Comparison of ENCODE assay signal across 29 cellular contexts in genomic region chr2:128770143-128771080, GRCh38.
DNase-seq lines count a peak whose midpoint lies in the region; ATAC-seq and TF ChIP-seq lines count a peak whose summit lies in the region.
"Had no signal": no experiment of that assay in that cellular context is flagged by ENCODE, and none has a peak within 500 bp of the region (broad histone marks: within the 10 kb centered on the region; RNA-seq: fewer than 3 reads in every experiment).

No MANE protein-coding gene starts in this region.

- no peaks in the 10 kb centered on the region for H3K27me3 ChIP-seq in neural progenitor cell
- H3K27me3 ChIP-seq in vagina = no peaks in the 10 kb centered on the region
- no peaks in the 10 kb centered on the region for H3K27me3 ChIP-seq in MM.1S (replicated peaks; ENCODE audit: insufficient read depth, low read length)
- H3K27me3 ChIP-seq in thyroid gland = no peaks in the 10 kb centered on the region
- H3K27me3 ChIP-seq: adrenal gland, body of pancreas, stomach had no signal

- H3K9me3 Mint-ChIP-seq in natural killer cell treated with Interleukin-12 subunit alpha and Interleukin-12 subunit beta and Interleukin-15 and Interleukin-18, amount 100 ng/mL, for 72 hours = no peaks in the 10 kb centered on the region
- no peaks in the 10 kb centered on the region for H3K9me3 Mint-ChIP-seq in natural killer cell
- no peaks in the 10 kb centered on the region for H3K9me3 Mint-ChIP-seq in endothelial cell (ENCODE audit: unreplicated experiment)
- H3K9me3 Mint-ChIP-seq in neural progenitor cell = no peaks in the 10 kb centered on the region
- H3K9me3 Mint-ChIP-seq: activated B cell treated with CpG ODN at 0.5 μM for 24 hours; activated CD4-positive, alpha-beta T cell treated with anti-CD3 and anti-CD28 coated beads, Interleukin-2, amount 10 ng/mL, durations not matched to agents 7 days and 5 days; activated T-cell treated with anti-CD3 and anti-CD28 coated beads, Interleukin-2, amount 50 U/mL, for 4 hours had no signal

- H3K4me2 ChIP-seq in neural progenitor cell (no peak overlapping the region), MM.1S (ENCODE audit: low read depth, low read length) (no peak overlapping the region)

- no peak overlapping the region for H3K4me3 Mint-ChIP-seq in natural killer cell treated with Interleukin-12 subunit alpha and Interleukin-12 subunit beta and Interleukin-15 and Interleukin-18, amount 100 ng/mL, for 72 hours
- H3K4me3 Mint-ChIP-seq in natural killer cell (no peak overlapping the region), endothelial cell (ENCODE audit: unreplicated experiment) (peak overlapping the region; percentile 9), neural progenitor cell (no peak overlapping the region)
- H3K4me3 Mint-ChIP-seq: activated B cell treated with CpG ODN at 0.5 μM for 24 hours; activated CD4-positive, alpha-beta T cell treated with anti-CD3 and anti-CD28 coated beads, Interleukin-2, amount 10 ng/mL, durations not matched to agents 7 days and 5 days; activated T-cell treated with anti-CD3 and anti-CD28 coated beads, Interleukin-2, amount 50 U/mL, for 4 hours; naive B cell had no signal

- H3K27ac ChIP-seq in neural progenitor cell (no peak overlapping the region), vagina (no peak overlapping the region), MM.1S (ENCODE audit: low read length) (no peak overlapping the region), thyroid gland (no peak overlapping the region)
- H3K27ac ChIP-seq: adrenal gland, body of pancreas, left ventricle myocardium inferior, SK-N-MC, stomach, tibial artery had no signal

- no peak for DNase-seq in natural killer cell treated with Interleukin-12 subunit alpha and Interleukin-12 subunit beta and Interleukin-15 and Interleukin-18, amount 100 ng/mL, for 72 hours (ENCODE audit: low spot score)
- DNase-seq in natural killer cell (no peak), endothelial cell (ENCODE audit: low spot score) (no peak), neural progenitor cell (ENCODE audit: low spot score) (no peak), vagina (ENCODE audit: extremely low spot score in 2 of 2) (peak; percentile 75 to 84), AG08396 (ENCODE audit: low spot score) (no peak), MM.1S (no peak), thyroid gland (no peak)
- DNase-seq: activated B cell treated with CpG ODN at 0.5 μM for 24 hours; activated CD4-positive, alpha-beta T cell treated with anti-CD3 and anti-CD28 coated beads, Interleukin-2, amount 10 ng/mL, durations not matched to agents 7 days and 5 days; activated naive CD4-positive, alpha-beta T cell; activated T-cell treated with anti-CD3 and anti-CD28 coated beads, Interleukin-2, amount 50 U/mL, for 4 hours; adrenal gland; KG1; left ventricle myocardium inferior; naive B cell; NCI-H1417; NCI-H2081; NCI-H526 treated with DMSO at 0.1 percent for 48 hours; NK-92 treated with Interleukin-12 subunit alpha and Interleukin-12 subunit beta, amount 100 ng/mL, for 24 hours; PC-3; small intestine; stomach; T-helper 1 cell; tibial artery had no signal

- H4K20me1 ChIP-seq in neural progenitor cell (ENCODE audit: low read depth) (no peaks in the 10 kb centered on the region), MM.1S (ENCODE audit: insufficient read depth, low read length) (no peaks in the 10 kb centered on the region)

- H3K79me2 ChIP-seq in neural progenitor cell (ENCODE audit: low read depth) (no peaks in the 10 kb centered on the region), MM.1S (ENCODE audit: low read length) (no peaks in the 10 kb centered on the region)

- peaks cover 5% of the 10 kb centered on the region for H3K4me1 ChIP-seq in neural progenitor cell
- H3K4me1 ChIP-seq in vagina = no peaks in the 10 kb centered on the region
- no peaks in the 10 kb centered on the region for H3K4me1 ChIP-seq in MM.1S (ENCODE audit: low read length)
- no peaks in the 10 kb centered on the region for H3K4me1 ChIP-seq in thyroid gland
- H3K4me1 ChIP-seq: adrenal gland, HAP-1, stomach, tibial artery had no signal

- H3K9me3 ChIP-seq in neural progenitor cell (ENCODE audit: low read depth) (no peaks in the 10 kb centered on the region), vagina (no peaks in the 10 kb centered on the region), MM.1S (replicated peaks; ENCODE audit: insufficient read depth, low read length) (no peaks in the 10 kb centered on the region), thyroid gland (no peaks in the 10 kb centered on the region)
- H3K9me3 ChIP-seq: adrenal gland, body of pancreas, HAP-1, left ventricle myocardium inferior, stomach, tibial artery had no signal

- no peak overlapping the region for H3K27ac Mint-ChIP-seq in natural killer cell treated with Interleukin-12 subunit alpha and Interleukin-12 subunit beta and Interleukin-15 and Interleukin-18, amount 100 ng/mL, for 72 hours
- H3K27ac Mint-ChIP-seq in natural killer cell (no peak overlapping the region), endothelial cell (ENCODE audit: unreplicated experiment) (no peak overlapping the region), neural progenitor cell (peak overlapping the region; percentile 10)
- H3K27ac Mint-ChIP-seq: activated B cell treated with CpG ODN at 0.5 μM for 24 hours; activated CD4-positive, alpha-beta T cell treated with anti-CD3 and anti-CD28 coated beads, Interleukin-2, amount 10 ng/mL, durations not matched to agents 7 days and 5 days; naive B cell had no signal

- intact Hi-C loops in natural killer cell (cut with micrococcal nuclease) (no loop called here), vagina (cut with DNase I) (no loop called here), thyroid gland (cut with DNase I) (no loop called here)

- TF ChIP-seq POLR2A in vagina (IDR thresholded peaks at IDR 0.05) (no peak), thyroid gland (IDR thresholded peaks at IDR 0.05) (no peak)

- no peaks in the 10 kb centered on the region for H3K9me2 ChIP-seq in MM.1S (replicated peaks; ENCODE audit: insufficient read depth, low read length)

- H3K4me1 Mint-ChIP-seq in natural killer cell treated with Interleukin-12 subunit alpha and Interleukin-12 subunit beta and Interleukin-15 and Interleukin-18, amount 100 ng/mL, for 72 hours (ENCODE audit: low read depth in 2 of 2) = no peaks in the 10 kb centered on the region
- H3K4me1 Mint-ChIP-seq in natural killer cell = no peaks in the 10 kb centered on the region
- no peaks in the 10 kb centered on the region for H3K4me1 Mint-ChIP-seq in endothelial cell (ENCODE audit: unreplicated experiment)
- no peaks in the 10 kb centered on the region for H3K4me1 Mint-ChIP-seq in neural progenitor cell
- H3K4me1 Mint-ChIP-seq: activated CD4-positive, alpha-beta T cell treated with anti-CD3 and anti-CD28 coated beads, Interleukin-2, amount 10 ng/mL, durations not matched to agents 7 days and 5 days had no signal

- TF ChIP-seq CTCF in natural killer cell (IDR thresholded peaks at IDR 0.05) (no peak), endothelial cell (IDR thresholded peaks at IDR 0.05; ENCODE audit: unreplicated experiment) (no peak), neural progenitor cell (IDR thresholded peaks at IDR 0.05) (no peak), vagina (IDR thresholded peaks at IDR 0.05) (no peak), MM.1S (IDR thresholded peaks at IDR 0.05; ENCODE audit: low read length) (no peak), thyroid gland (IDR thresholded peaks at IDR 0.05) (no peak)

- H3K9ac ChIP-seq in neural progenitor cell (no peak overlapping the region), MM.1S (ENCODE audit: low read length) (no peak overlapping the region)

- H3K36me3 Mint-ChIP-seq in natural killer cell treated with Interleukin-12 subunit alpha and Interleukin-12 subunit beta and Interleukin-15 and Interleukin-18, amount 100 ng/mL, for 72 hours = no peaks in the 10 kb centered on the region
- H3K36me3 Mint-ChIP-seq in natural killer cell (no peaks in the 10 kb centered on the region), endothelial cell (ENCODE audit: low read depth, unreplicated experiment) (no peaks in the 10 kb centered on the region), neural progenitor cell (no peaks in the 10 kb centered on the region)
- H3K36me3 Mint-ChIP-seq: naive B cell had no signal

- peak; percentile 34 to 38 for ATAC-seq in natural killer cell treated with Interleukin-12 subunit alpha and Interleukin-12 subunit beta and Interleukin-15 and Interleukin-18, amount 100 ng/mL, for 72 hours
- ATAC-seq in natural killer cell = no peak
- ATAC-seq: activated T-cell treated with anti-CD3 and anti-CD28 coated beads, Interleukin-2, amount 50 U/mL, for 4 hours; body of pancreas; GM12878; PC-3 had no signal

- H2AFZ ChIP-seq in neural progenitor cell (replicated peaks) (peak overlapping the region; percentile 36), MM.1S (ENCODE audit: low read length) (no peak overlapping the region)

- WGBS in thyroid gland, 2 donors = 92 to 95% methylated on average over 18 of the region's 18 CpGs

- peaks cover 0 to 6% of the 10 kb centered on the region in 2 donors for H3K27me3 Mint-ChIP-seq in natural killer cell treated with Interleukin-12 subunit alpha and Interleukin-12 subunit beta and Interleukin-15 and Interleukin-18, amount 100 ng/mL, for 72 hours
- H3K27me3 Mint-ChIP-seq in natural killer cell (ENCODE audit: low read depth in 2 of 2) (peaks cover 0 to 2% of the 10 kb centered on the region in 2 donors), endothelial cell (ENCODE audit: unreplicated experiment) (peaks cover 8% of the 10 kb centered on the region), neural progenitor cell (ENCODE audit: insufficient read depth, low read depth) (peaks cover 2% of the 10 kb centered on the region)
- H3K27me3 Mint-ChIP-seq: activated B cell treated with CpG ODN at 0.5 μM for 24 hours; activated CD4-positive, alpha-beta T cell treated with anti-CD3 and anti-CD28 coated beads, Interleukin-2, amount 10 ng/mL, durations not matched to agents 7 days and 5 days had no signal

- no peaks in the 10 kb centered on the region for H3K36me3 ChIP-seq in neural progenitor cell
- no peaks in the 10 kb centered on the region for H3K36me3 ChIP-seq in vagina
- no peaks in the 10 kb centered on the region for H3K36me3 ChIP-seq in MM.1S (replicated peaks; ENCODE audit: insufficient read depth, low read length)
- H3K36me3 ChIP-seq in thyroid gland = no peaks in the 10 kb centered on the region
- H3K36me3 ChIP-seq: adrenal gland, HAP-1, left ventricle myocardium inferior, stomach, tibial artery had no signal

- no peak overlapping the region for H3K4me3 ChIP-seq in neural progenitor cell
- no peak overlapping the region for H3K4me3 ChIP-seq in vagina
- no peak overlapping the region for H3K4me3 ChIP-seq in MM.1S (ENCODE audit: low read length)
- H3K4me3 ChIP-seq in thyroid gland (replicated peaks in 1 of 3) = no peak overlapping the region
- H3K4me3 ChIP-seq: adrenal gland, body of pancreas, GM12878, HAP-1, left ventricle myocardium inferior, SK-N-MC, stomach, tibial artery had no signal

- H3F3A ChIP-seq in neural progenitor cell (ENCODE audit: low read depth) (no peaks in the 10 kb centered on the region), MM.1S (ENCODE audit: insufficient read depth, low read length) (no peaks in the 10 kb centered on the region)

Comparison
In these comparisons a context has a peak if more than half of its experiments do, and no peak if none do; other contexts are left out.
1. ATAC-seq: peak in natural killer cell treated with Interleukin-12 subunit alpha and Interleukin-12 subunit beta and Interleukin-15 and Interleukin-18, amount 100 ng/mL, for 72 hours (2 of 2); none in natural killer cell (0 of 3).
2. DNase-seq: peak in vagina (2 of 2); none in natural killer cell treated with Interleukin-12 subunit alpha and Interleukin-12 subunit beta and Interleukin-15 and Interleukin-18, amount 100 ng/mL, for 72 hours (single experiment), natural killer cell (single experiment), endothelial cell (single experiment), neural progenitor cell (single experiment), AG08396 (single experiment), MM.1S (single experiment) and thyroid gland (0 of 2).